ENCODE assay signal across 1 cellular context in the genomic region with DNA sequence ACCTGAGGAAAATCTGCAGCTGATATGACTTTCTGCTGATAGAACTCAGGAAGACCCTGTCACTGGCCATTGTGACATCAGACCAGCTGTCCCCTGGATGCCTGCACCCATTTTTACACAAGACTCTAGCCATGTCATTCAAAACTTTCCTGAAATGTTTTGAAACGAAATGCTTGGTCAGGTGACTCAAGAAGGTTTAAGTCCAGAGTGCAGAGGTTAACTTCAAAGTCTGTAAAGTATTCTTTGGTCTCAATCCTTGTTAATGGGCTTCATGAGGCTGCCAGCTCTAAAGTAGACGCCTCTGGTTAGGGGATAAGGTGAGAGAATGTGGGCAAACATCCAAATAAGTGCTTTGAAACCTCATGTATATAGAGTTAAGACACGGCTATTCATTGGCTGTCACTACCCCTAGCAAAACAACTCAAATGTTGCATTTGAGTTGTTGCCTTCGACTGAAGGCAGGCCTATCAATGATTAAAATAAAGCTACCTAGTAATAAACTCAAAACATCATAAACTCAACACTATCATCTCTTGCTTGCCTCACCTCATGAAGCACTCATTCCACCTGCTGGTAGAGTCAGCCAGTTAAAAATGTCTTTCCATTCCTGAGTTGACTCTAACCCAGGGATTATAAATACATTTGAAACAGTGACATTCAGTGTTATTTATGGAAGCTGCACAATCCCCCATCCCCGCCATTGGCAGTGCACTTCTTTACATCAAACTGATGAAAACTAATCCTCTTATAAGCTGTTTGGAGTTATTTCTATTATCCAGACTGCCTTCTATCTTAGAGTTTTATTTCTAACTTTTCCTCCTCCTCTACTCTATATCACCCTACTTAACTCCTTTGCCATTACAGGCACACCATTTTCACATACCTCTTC.
TF ChIP-seq lines count a peak whose summit lies in the region.

No MANE protein-coding gene starts in this region.

TF ChIP-seq in HepG2, 621 proteins besides CTCF, POLR2A, EP300 and RAD21 (continued from another document and continues in another):
- TF ChIP-seq, protein P1, sequence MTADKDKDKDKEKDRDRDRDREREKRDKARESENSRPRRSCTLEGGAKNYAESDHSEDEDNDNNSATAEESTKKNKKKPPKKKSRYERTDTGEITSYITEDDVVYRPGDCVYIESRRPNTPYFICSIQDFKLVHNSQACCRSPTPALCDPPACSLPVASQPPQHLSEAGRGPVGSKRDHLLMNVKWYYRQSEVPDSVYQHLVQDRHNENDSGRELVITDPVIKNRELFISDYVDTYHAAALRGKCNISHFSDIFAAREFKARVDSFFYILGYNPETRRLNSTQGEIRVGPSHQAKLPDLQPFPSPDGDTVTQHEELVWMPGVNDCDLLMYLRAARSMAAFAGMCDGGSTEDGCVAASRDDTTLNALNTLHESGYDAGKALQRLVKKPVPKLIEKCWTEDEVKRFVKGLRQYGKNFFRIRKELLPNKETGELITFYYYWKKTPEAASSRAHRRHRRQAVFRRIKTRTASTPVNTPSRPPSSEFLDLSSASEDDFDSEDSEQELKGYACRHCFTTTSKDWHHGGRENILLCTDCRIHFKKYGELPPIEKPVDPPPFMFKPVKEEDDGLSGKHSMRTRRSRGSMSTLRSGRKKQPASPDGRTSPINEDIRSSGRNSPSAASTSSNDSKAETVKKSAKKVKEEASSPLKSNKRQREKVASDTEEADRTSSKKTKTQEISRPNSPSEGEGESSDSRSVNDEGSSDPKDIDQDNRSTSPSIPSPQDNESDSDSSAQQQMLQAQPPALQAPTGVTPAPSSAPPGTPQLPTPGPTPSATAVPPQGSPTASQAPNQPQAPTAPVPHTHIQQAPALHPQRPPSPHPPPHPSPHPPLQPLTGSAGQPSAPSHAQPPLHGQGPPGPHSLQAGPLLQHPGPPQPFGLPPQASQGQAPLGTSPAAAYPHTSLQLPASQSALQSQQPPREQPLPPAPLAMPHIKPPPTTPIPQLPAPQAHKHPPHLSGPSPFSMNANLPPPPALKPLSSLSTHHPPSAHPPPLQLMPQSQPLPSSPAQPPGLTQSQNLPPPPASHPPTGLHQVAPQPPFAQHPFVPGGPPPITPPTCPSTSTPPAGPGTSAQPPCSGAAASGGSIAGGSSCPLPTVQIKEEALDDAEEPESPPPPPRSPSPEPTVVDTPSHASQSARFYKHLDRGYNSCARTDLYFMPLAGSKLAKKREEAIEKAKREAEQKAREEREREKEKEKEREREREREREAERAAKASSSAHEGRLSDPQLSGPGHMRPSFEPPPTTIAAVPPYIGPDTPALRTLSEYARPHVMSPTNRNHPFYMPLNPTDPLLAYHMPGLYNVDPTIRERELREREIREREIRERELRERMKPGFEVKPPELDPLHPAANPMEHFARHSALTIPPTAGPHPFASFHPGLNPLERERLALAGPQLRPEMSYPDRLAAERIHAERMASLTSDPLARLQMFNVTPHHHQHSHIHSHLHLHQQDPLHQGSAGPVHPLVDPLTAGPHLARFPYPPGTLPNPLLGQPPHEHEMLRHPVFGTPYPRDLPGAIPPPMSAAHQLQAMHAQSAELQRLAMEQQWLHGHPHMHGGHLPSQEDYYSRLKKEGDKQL (CRISPR knock-in tag; IDR thresholded peaks at IDR 0.05; ENCODE audit: low read depth): no peak
- TF ChIP-seq MATR3 (CRISPR knock-in tag; IDR thresholded peaks at IDR 0.05): no peak
- TF ChIP-seq, protein P2, sequence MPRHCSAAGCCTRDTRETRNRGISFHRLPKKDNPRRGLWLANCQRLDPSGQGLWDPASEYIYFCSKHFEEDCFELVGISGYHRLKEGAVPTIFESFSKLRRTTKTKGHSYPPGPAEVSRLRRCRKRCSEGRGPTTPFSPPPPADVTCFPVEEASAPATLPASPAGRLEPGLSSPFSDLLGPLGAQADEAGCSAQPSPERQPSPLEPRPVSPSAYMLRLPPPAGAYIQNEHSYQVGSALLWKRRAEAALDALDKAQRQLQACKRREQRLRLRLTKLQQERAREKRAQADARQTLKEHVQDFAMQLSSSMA (CRISPR knock-in tag; IDR thresholded peaks at IDR 0.05): no peak
- TF ChIP-seq, protein P3, sequence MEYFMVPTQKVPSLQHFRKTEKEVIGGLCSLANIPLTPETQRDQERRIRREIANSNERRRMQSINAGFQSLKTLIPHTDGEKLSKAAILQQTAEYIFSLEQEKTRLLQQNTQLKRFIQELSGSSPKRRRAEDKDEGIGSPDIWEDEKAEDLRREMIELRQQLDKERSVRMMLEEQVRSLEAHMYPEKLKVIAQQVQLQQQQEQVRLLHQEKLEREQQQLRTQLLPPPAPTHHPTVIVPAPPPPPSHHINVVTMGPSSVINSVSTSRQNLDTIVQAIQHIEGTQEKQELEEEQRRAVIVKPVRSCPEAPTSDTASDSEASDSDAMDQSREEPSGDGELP (IDR thresholded peaks at IDR 0.05; ENCODE audit: borderline replicate concordance, low read depth): peak; percentile 71; the same call in 1 of the 2 replicates
- no peak for TF ChIP-seq KAT7 (CRISPR knock-in tag; IDR thresholded peaks at IDR 0.05; ENCODE audit: borderline replicate concordance)
- TF ChIP-seq ZMYM4 (CRISPR knock-in tag; IDR thresholded peaks at IDR 0.05): no peak
- TF ChIP-seq HNRNPLL (IDR thresholded peaks at IDR 0.05; ENCODE audit: low read depth, low read length, poor library complexity, severe bottlenecking): no peak
- no peak for TF ChIP-seq GPN1 (CRISPR knock-in tag; IDR thresholded peaks at IDR 0.05; ENCODE audit: borderline replicate concordance)
- no peak for TF ChIP-seq NPAS2 (CRISPR knock-in tag; IDR thresholded peaks at IDR 0.05; ENCODE audit: borderline replicate concordance)
- TF ChIP-seq, protein P4, sequence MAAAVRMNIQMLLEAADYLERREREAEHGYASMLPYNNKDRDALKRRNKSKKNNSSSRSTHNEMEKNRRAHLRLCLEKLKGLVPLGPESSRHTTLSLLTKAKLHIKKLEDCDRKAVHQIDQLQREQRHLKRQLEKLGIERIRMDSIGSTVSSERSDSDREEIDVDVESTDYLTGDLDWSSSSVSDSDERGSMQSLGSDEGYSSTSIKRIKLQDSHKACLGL (CRISPR knock-in tag; IDR thresholded peaks at IDR 0.05): no peak
- TF ChIP-seq ZBTB38 (CRISPR knock-in tag; IDR thresholded peaks at IDR 0.05): no peak
- TF ChIP-seq FOXA3 (CRISPR knock-in tag; IDR thresholded peaks at IDR 0.05): no peak
- TF ChIP-seq MAFF (IDR thresholded peaks at IDR 0.05; ENCODE audit: low read depth, low read length): no peak
- TF ChIP-seq POGZ (CRISPR knock-in tag; IDR thresholded peaks at IDR 0.05): no peak
- TF ChIP-seq, protein P5, sequence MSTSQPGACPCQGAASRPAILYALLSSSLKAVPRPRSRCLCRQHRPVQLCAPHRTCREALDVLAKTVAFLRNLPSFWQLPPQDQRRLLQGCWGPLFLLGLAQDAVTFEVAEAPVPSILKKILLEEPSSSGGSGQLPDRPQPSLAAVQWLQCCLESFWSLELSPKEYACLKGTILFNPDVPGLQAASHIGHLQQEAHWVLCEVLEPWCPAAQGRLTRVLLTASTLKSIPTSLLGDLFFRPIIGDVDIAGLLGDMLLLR (CRISPR knock-in tag; IDR thresholded peaks at IDR 0.05): no peak
- TF ChIP-seq, protein P6, sequence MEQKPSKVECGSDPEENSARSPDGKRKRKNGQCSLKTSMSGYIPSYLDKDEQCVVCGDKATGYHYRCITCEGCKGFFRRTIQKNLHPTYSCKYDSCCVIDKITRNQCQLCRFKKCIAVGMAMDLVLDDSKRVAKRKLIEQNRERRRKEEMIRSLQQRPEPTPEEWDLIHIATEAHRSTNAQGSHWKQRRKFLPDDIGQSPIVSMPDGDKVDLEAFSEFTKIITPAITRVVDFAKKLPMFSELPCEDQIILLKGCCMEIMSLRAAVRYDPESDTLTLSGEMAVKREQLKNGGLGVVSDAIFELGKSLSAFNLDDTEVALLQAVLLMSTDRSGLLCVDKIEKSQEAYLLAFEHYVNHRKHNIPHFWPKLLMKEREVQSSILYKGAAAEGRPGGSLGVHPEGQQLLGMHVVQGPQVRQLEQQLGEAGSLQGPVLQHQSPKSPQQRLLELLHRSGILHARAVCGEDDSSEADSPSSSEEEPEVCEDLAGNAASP (CRISPR knock-in tag; IDR thresholded peaks at IDR 0.05; ENCODE audit: borderline replicate concordance): no peak
- TF ChIP-seq, protein P7, sequence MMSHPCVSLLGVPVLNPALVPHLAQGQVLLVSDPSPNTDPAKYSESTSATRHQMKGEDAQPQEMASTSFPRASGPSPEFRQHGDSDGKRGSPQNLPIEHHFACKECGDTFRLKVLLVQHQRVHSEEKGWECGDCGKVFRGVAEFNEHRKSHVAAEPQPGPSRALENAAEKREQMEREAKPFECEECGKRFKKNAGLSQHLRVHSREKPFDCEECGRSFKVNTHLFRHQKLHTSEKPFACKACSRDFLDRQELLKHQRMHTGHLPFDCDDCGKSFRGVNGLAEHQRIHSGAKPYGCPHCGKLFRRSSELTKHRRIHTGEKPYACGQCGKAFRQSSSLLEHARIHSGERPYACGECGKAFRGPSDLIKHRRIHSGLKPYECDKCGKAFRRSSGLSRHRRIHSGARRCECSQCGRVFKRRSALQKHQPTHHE (CRISPR knock-in tag; IDR thresholded peaks at IDR 0.05; ENCODE audit: borderline replicate concordance): no peak
- TF ChIP-seq SRF (IDR thresholded peaks at IDR 0.05; ENCODE audit: low read depth, low read length): no peak
- no peak for TF ChIP-seq PITX1 (CRISPR knock-in tag; IDR thresholded peaks at IDR 0.05)
- no peak for TF ChIP-seq GATA4 (IDR thresholded peaks at IDR 0.05; ENCODE audit: borderline replicate concordance, low read depth)
- no peak for TF ChIP-seq MAZ (IDR thresholded peaks at IDR 0.05; ENCODE audit: borderline replicate concordance, low read depth, low read length)
- TF ChIP-seq MAZ (CRISPR knock-in tag; IDR thresholded peaks at IDR 0.05; ENCODE audit: low read depth): no peak
- TF ChIP-seq FOXO1 (CRISPR knock-in tag; IDR thresholded peaks at IDR 0.05): no peak
- TF ChIP-seq, protein P8, sequence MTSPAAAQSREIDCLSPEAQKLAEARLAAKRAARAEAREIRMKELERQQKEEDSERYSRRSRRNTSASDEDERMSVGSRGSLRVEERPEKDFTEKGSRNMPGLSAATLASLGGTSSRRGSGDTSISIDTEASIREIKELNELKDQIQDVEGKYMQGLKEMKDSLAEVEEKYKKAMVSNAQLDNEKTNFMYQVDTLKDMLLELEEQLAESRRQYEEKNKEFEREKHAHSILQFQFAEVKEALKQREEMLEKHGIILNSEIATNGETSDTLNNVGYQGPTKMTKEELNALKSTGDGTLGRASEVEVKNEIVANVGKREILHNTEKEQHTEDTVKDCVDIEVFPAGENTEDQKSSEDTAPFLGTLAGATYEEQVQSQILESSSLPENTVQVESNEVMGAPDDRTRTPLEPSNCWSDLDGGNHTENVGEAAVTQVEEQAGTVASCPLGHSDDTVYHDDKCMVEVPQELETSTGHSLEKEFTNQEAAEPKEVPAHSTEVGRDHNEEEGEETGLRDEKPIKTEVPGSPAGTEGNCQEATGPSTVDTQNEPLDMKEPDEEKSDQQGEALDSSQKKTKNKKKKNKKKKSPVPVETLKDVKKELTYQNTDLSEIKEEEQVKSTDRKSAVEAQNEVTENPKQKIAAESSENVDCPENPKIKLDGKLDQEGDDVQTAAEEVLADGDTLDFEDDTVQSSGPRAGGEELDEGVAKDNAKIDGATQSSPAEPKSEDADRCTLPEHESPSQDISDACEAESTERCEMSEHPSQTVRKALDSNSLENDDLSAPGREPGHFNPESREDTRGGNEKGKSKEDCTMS (CRISPR knock-in tag; conservative IDR thresholded peaks at IDR 0.05): no peak
- TF ChIP-seq ZNF7 (CRISPR knock-in tag; IDR thresholded peaks at IDR 0.05): no peak
- no peak for TF ChIP-seq ZBTB1 (CRISPR knock-in tag; IDR thresholded peaks at IDR 0.05; ENCODE audit: borderline replicate concordance)
- peak; percentile 19; the same call in 1 of the 2 replicates for TF ChIP-seq SOX5 (CRISPR knock-in tag; IDR thresholded peaks at IDR 0.05; ENCODE audit: borderline replicate concordance)
- no peak for TF ChIP-seq ZNF790 (CRISPR knock-in tag; IDR thresholded peaks at IDR 0.05; ENCODE audit: borderline replicate concordance)
- TF ChIP-seq, protein P9, sequence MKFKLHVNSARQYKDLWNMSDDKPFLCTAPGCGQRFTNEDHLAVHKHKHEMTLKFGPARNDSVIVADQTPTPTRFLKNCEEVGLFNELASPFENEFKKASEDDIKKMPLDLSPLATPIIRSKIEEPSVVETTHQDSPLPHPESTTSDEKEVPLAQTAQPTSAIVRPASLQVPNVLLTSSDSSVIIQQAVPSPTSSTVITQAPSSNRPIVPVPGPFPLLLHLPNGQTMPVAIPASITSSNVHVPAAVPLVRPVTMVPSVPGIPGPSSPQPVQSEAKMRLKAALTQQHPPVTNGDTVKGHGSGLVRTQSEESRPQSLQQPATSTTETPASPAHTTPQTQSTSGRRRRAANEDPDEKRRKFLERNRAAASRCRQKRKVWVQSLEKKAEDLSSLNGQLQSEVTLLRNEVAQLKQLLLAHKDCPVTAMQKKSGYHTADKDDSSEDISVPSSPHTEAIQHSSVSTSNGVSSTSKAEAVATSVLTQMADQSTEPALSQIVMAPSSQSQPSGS (CRISPR knock-in tag; IDR thresholded peaks at IDR 0.05): no peak
- TF ChIP-seq KMT2A (CRISPR knock-in tag; IDR thresholded peaks at IDR 0.05): no peak
- TF ChIP-seq SAFB2 (CRISPR knock-in tag; IDR thresholded peaks at IDR 0.05; ENCODE audit: borderline replicate concordance, low read depth): no peak
- no peak for TF ChIP-seq SNAI1 (CRISPR knock-in tag; IDR thresholded peaks at IDR 0.05; ENCODE audit: borderline replicate concordance)
- TF ChIP-seq YEATS2 (CRISPR knock-in tag; IDR thresholded peaks at IDR 0.05; ENCODE audit: borderline replicate concordance): no peak
- TF ChIP-seq ZBTB7B (CRISPR knock-in tag; IDR thresholded peaks at IDR 0.05): no peak
- no peak for TF ChIP-seq SP5 (CRISPR knock-in tag; IDR thresholded peaks at IDR 0.05; ENCODE audit: borderline replicate concordance, low read depth)
